ENCODE assay signal across 9 cellular contexts in the genomic region with DNA sequence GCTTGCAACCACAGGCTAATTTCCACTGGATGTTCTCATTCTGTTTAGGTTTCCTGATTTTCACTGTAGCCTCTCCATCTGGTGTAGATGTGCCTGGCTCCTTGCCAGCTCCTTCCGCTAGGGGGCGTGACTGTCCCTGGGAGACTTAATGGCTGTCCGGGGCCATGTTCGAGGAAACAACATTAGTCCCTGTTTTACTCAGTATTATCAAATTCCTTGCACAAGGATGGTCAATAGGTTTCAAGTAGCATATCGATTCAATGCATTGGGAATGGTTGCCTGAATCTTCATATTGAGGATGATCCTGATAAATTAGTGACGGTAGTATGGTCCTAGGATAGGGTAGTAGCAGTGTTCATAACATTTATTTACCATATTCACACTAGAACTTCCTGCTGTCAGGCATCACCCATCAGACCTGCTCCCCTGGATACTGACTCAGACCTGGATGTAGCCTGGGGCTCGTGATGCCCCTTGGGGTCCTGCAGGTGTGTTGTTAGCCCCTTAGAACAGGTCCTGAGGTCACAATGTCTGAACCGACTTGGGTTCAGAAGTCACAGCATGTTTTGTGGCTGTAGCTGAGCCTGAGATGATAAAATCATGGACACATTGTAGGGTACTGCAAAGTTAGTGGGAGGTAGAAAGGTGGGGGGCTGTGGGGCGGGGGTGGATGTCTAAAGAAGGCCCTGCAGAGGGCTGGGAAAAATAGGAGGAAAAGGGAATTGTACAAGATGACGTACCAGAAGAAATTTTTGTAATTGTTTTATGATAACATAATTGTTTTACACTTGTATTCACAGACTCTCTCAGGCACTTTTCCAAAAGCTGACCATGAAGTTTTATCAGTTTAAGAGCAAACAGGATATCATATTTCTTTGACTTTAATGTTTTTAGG. TPM values are rescaled to one million over a fixed set of nuclear protein-coding genes. Genes with fewer than 3 reads are reported as not detected.
A peak's percentile ranks its signal among the peaks of the same experiment; 100 is the strongest.
DNase-seq lines count a peak whose midpoint lies in the region; ATAC-seq lines count a peak whose summit lies in the region.
"Had no signal": no experiment of that assay in that cellular context is flagged by ENCODE, and none has a peak within 500 bp of the region (broad histone marks: within the 10 kb centered on the region; RNA-seq: fewer than 3 reads in every experiment).

No MANE protein-coding gene starts in this region.

- no peak overlapping the region for H3K4me3 Mint-ChIP-seq in activated naive CD8-positive, alpha-beta T cell treated with anti-CD3 and anti-CD28 coated beads for 36 hours
- no peak overlapping the region for H3K4me3 Mint-ChIP-seq in stimulated activated effector memory CD8-positive, alpha-beta T cell treated with anti-CD3 and anti-CD28 coated beads, Interleukin-12 subunit alpha, Interleukin-12 subunit beta, amount 100 ng/mL, for 72 hours
- H3K4me3 Mint-ChIP-seq: central memory CD8-positive, alpha-beta T cell had no signal

- H3K36me3 Mint-ChIP-seq in activated naive CD8-positive, alpha-beta T cell treated with anti-CD3 and anti-CD28 coated beads for 36 hours, result no peaks in the 10 kb centered on the region
- H3K36me3 Mint-ChIP-seq in stimulated activated effector memory CD8-positive, alpha-beta T cell treated with anti-CD3 and anti-CD28 coated beads, Interleukin-12 subunit alpha, Interleukin-12 subunit beta, amount 100 ng/mL, for 72 hours, result no peaks in the 10 kb centered on the region

- no peak overlapping the region for H3K27ac Mint-ChIP-seq in activated naive CD8-positive, alpha-beta T cell treated with anti-CD3 and anti-CD28 coated beads for 36 hours
- no peak overlapping the region for H3K27ac Mint-ChIP-seq in stimulated activated effector memory CD8-positive, alpha-beta T cell treated with anti-CD3 and anti-CD28 coated beads, Interleukin-12 subunit alpha, Interleukin-12 subunit beta, amount 100 ng/mL, for 72 hours

- H3K4me1 Mint-ChIP-seq in activated naive CD8-positive, alpha-beta T cell treated with anti-CD3 and anti-CD28 coated beads for 36 hours, result peaks cover 6% of the 10 kb centered on the region
- H3K4me1 Mint-ChIP-seq in stimulated activated effector memory CD8-positive, alpha-beta T cell treated with anti-CD3 and anti-CD28 coated beads, Interleukin-12 subunit alpha, Interleukin-12 subunit beta, amount 100 ng/mL, for 72 hours, result no peaks in the 10 kb centered on the region

- H3K27me3 Mint-ChIP-seq in activated naive CD8-positive, alpha-beta T cell treated with anti-CD3 and anti-CD28 coated beads for 36 hours, result peaks cover 3% of the 10 kb centered on the region
- H3K27me3 Mint-ChIP-seq: central memory CD8-positive, alpha-beta T cell had no signal

- H3K9me3 Mint-ChIP-seq in activated naive CD8-positive, alpha-beta T cell treated with anti-CD3 and anti-CD28 coated beads for 36 hours, result no peaks in the 10 kb centered on the region
- no peaks in the 10 kb centered on the region for H3K9me3 Mint-ChIP-seq in stimulated activated effector memory CD8-positive, alpha-beta T cell treated with anti-CD3 and anti-CD28 coated beads, Interleukin-12 subunit alpha, Interleukin-12 subunit beta, amount 100 ng/mL, for 72 hours
- H3K9me3 Mint-ChIP-seq: central memory CD8-positive, alpha-beta T cell had no signal

- peak; percentile 4 to 26 (median 14) for DNase-seq in activated CD4-positive, CD25-positive, alpha-beta regulatory T cell (lab: John Stamatoyannopoulos, UW)
- peak; percentile 71 for DNase-seq in RPMI8226
- DNase-seq in activated naive CD8-positive, alpha-beta T cell treated with anti-CD3 and anti-CD28 coated beads for 36 hours, result peak; percentile 52
- peak; percentile 71 for DNase-seq in islet precursor cell
- DNase-seq in stimulated activated effector memory CD8-positive, alpha-beta T cell treated with anti-CD3 and anti-CD28 coated beads, Interleukin-12 subunit alpha, Interleukin-12 subunit beta, amount 100 ng/mL, for 72 hours (ENCODE audit: low spot score in 2 of 2), result peak; percentile 25 to 73
- no peak for DNase-seq in NCI-H128 (lab: John Stamatoyannopoulos, UW; ENCODE audit: unreplicated experiment)

- no peak for ATAC-seq in activated CD4-positive, CD25-positive, alpha-beta regulatory T cell treated with anti-CD3 and anti-CD28 coated beads, Interleukin-2, amount 50 U/mL, for 24 hours
- peak; percentile 52 for ATAC-seq in stimulated activated effector memory CD8-positive, alpha-beta T cell treated with anti-CD3 and anti-CD28 coated beads, Interleukin-12 subunit alpha, Interleukin-12 subunit beta, amount 100 ng/mL, for 72 hours
- no peak for ATAC-seq in GM19035 (IDR thresholded peaks at IDR 0.05; ENCODE audit: unreplicated experiment)

RNA-seq across cellular contexts. Expression of a gene that starts 8.9 kb away (rescaled TPM):
- total RNA-seq in activated naive CD8-positive, alpha-beta T cell treated with anti-CD3 and anti-CD28 coated beads for 36 hours, result 10 to 100 TPM; 11.9 to 12.4 TPM
